In the genomic region with DNA sequence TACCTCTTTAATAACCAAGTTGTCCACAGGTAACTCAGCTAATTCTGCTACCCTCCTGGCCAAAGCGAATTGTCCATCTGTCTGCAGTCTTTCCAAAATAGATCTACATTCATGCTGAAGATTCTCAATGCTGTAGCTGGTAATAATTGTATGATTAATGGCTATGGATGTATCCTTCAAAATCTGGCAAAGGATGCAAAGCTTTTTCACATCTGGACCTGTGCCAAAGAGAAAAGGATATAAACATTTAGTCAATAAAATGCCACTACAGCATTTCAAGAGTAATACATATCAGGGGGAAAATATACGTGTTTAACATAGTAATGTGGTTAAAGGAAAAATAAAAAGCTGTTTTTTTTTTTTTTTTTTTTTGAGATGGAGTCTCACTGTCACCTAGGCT, we compare ENCODE assay signal across 37 cellular contexts.
"Had no signal": no experiment of that assay in that cellular context is flagged by ENCODE, and none has a peak within 500 bp of the region (broad histone marks: within the 10 kb centered on the region; RNA-seq: fewer than 3 reads in every experiment).

No MANE protein-coding gene starts in this region.

- H3K4me3 Mint-ChIP-seq: activated B cell treated with CpG ODN at 0.5 μM for 24 hours; activated CD4-positive, alpha-beta memory T cell treated with anti-CD3 and anti-CD28 coated beads for 36 hours; activated CD4-positive, alpha-beta T cell treated with anti-CD3 and anti-CD28 coated beads, Interleukin-2, amount 10 ng/mL, durations not matched to agents 24 days and 14 days; activated CD8-positive, alpha-beta T cell treated with anti-CD3 and anti-CD28 coated beads for 36 hours; activated naive CD4-positive, alpha-beta T cell treated with anti-CD3 and anti-CD28 coated beads for 36 hours; activated naive CD8-positive, alpha-beta T cell treated with anti-CD3 and anti-CD28 coated beads for 36 hours; activated T-cell treated with anti-CD3 and anti-CD28 coated beads, Interleukin-2, amount 50 U/mL, for 4 hours; activated T-cell treated with anti-CD3 and anti-CD28 coated beads, Interleukin-2, amount 50 U/mL, for 72 hours; activated T-helper 1 cell treated with anti-CD3 and anti-CD28 coated beads, Interleukin-12 subunit alpha, Interleukin-12 subunit beta, Interleukin-2, Interleukin-4 antibody, amounts not matched to agents 30 ng/mL and 10 ng/mL and 1 ng/mL, durations not matched to agents 14 hours and 24 hours and 36 hours; activated T-helper 17 cell treated with anti-CD3 and anti-CD28 coated beads, Interleukin-2, amount 50 U/mL, for 72 hours; T-helper 1 cell treated with Interleukin-12 subunit alpha and Interleukin-12 subunit beta and Interleukin-4 antibody, amounts not matched to agents 30 μg/mL and 1 μg/mL, for 36 hours; T-helper 2 cell treated with Interferon-gamma antibody and Interleukin-4, amounts not matched to agents 5 μg/mL and 100 μg/mL, for 36 hours had no signal

- H3K36me3 ChIP-seq: breast epithelium had no signal

- H3K4me1 Mint-ChIP-seq: activated T-helper 17 cell treated with anti-CD3 and anti-CD28 coated beads, Interleukin-2, amount 50 U/mL, for 72 hours had no signal

- ATAC-seq: activated CD8-positive, alpha-beta T cell treated with anti-CD3 and anti-CD28 coated beads for 36 hours; activated T-cell treated with anti-CD3 and anti-CD28 coated beads, Interleukin-2, amount 50 U/mL, for 4 hours; activated T-cell treated with anti-CD3 and anti-CD28 coated beads, Interleukin-2, amount 50 U/mL, for 72 hours; activated T-helper 17 cell treated with anti-CD3 and anti-CD28 coated beads, Interleukin-2, amount 50 U/mL, for 72 hours; body of pancreas had no signal

- H3K27ac Mint-ChIP-seq: activated B cell treated with CpG ODN at 0.5 μM for 24 hours; activated CD4-positive, alpha-beta memory T cell treated with anti-CD3 and anti-CD28 coated beads for 36 hours; activated CD4-positive, alpha-beta T cell treated with anti-CD3 and anti-CD28 coated beads, Interleukin-2, amount 10 ng/mL, durations not matched to agents 24 days and 14 days; activated CD8-positive, alpha-beta T cell treated with anti-CD3 and anti-CD28 coated beads for 36 hours; activated naive CD4-positive, alpha-beta T cell treated with anti-CD3 and anti-CD28 coated beads for 36 hours; activated naive CD8-positive, alpha-beta T cell treated with anti-CD3 and anti-CD28 coated beads for 36 hours; activated T-cell treated with anti-CD3 and anti-CD28 coated beads, Interleukin-2, amount 50 U/mL, for 72 hours; activated T-helper 1 cell treated with anti-CD3 and anti-CD28 coated beads, Interleukin-12 subunit alpha, Interleukin-12 subunit beta, Interleukin-2, Interleukin-4 antibody, amounts not matched to agents 30 ng/mL and 10 ng/mL and 1 ng/mL, durations not matched to agents 14 hours and 24 hours and 36 hours; activated T-helper 17 cell treated with anti-CD3 and anti-CD28 coated beads, Interleukin-2, amount 50 U/mL, for 72 hours; T-helper 1 cell treated with Interleukin-12 subunit alpha and Interleukin-12 subunit beta and Interleukin-4 antibody, amounts not matched to agents 30 μg/mL and 1 μg/mL, for 36 hours; T-helper 2 cell treated with Interferon-gamma antibody and Interleukin-4, amounts not matched to agents 5 μg/mL and 100 μg/mL, for 36 hours had no signal

- H3K27me3 ChIP-seq: adrenal gland, body of pancreas, brain microvascular endothelial cell, breast epithelium had no signal

- H3K4me1 ChIP-seq: adrenal gland, body of pancreas, breast epithelium had no signal

- H3K9me3 Mint-ChIP-seq: activated B cell treated with CpG ODN at 0.5 μM for 24 hours; activated CD4-positive, alpha-beta memory T cell treated with anti-CD3 and anti-CD28 coated beads for 36 hours; activated CD4-positive, alpha-beta T cell treated with anti-CD3 and anti-CD28 coated beads, Interleukin-2, amount 10 ng/mL, durations not matched to agents 24 days and 14 days; activated CD8-positive, alpha-beta T cell treated with anti-CD3 and anti-CD28 coated beads for 36 hours; activated naive CD4-positive, alpha-beta T cell treated with anti-CD3 and anti-CD28 coated beads for 36 hours; activated naive CD8-positive, alpha-beta T cell treated with anti-CD3 and anti-CD28 coated beads for 36 hours; activated T-cell treated with anti-CD3 and anti-CD28 coated beads, Interleukin-2, amount 50 U/mL, for 4 hours; activated T-cell treated with anti-CD3 and anti-CD28 coated beads, Interleukin-2, amount 50 U/mL, for 72 hours; activated T-helper 1 cell treated with anti-CD3 and anti-CD28 coated beads, Interleukin-12 subunit alpha, Interleukin-12 subunit beta, Interleukin-2, Interleukin-4 antibody, amounts not matched to agents 30 ng/mL and 10 ng/mL and 1 ng/mL, durations not matched to agents 14 hours and 24 hours and 36 hours; activated T-helper 17 cell treated with anti-CD3 and anti-CD28 coated beads, Interleukin-2, amount 50 U/mL, for 72 hours; T-helper 1 cell treated with Interleukin-12 subunit alpha and Interleukin-12 subunit beta and Interleukin-4 antibody, amounts not matched to agents 30 μg/mL and 1 μg/mL, for 36 hours; T-helper 2 cell treated with Interferon-gamma antibody and Interleukin-4, amounts not matched to agents 5 μg/mL and 100 μg/mL, for 36 hours had no signal

- H3K27me3 Mint-ChIP-seq: activated B cell treated with CpG ODN at 0.5 μM for 24 hours; activated CD4-positive, alpha-beta memory T cell treated with anti-CD3 and anti-CD28 coated beads for 36 hours; activated CD4-positive, alpha-beta T cell treated with anti-CD3 and anti-CD28 coated beads, Interleukin-2, amount 10 ng/mL, durations not matched to agents 24 days and 14 days; activated CD8-positive, alpha-beta T cell treated with anti-CD3 and anti-CD28 coated beads for 36 hours; activated naive CD8-positive, alpha-beta T cell treated with anti-CD3 and anti-CD28 coated beads for 36 hours; activated T-helper 17 cell treated with anti-CD3 and anti-CD28 coated beads, Interleukin-2, amount 50 U/mL, for 72 hours had no signal

- DNase-seq: activated B cell treated with CpG ODN at 0.5 μM for 24 hours; activated CD4-positive, alpha-beta memory T cell treated with anti-CD3 and anti-CD28 coated beads for 36 hours; activated CD4-positive, alpha-beta T cell treated with anti-CD3 and anti-CD28 coated beads for 4 hours; activated CD4-positive, alpha-beta T cell treated with anti-CD3 and anti-CD28 coated beads, Interleukin-2, amount 10 ng/mL, durations not matched to agents 24 days and 14 days; activated CD4-positive, alpha-beta T cell treated with anti-CD3 and anti-CD28 coated beads, Interleukin-2, amount 50 U/mL, for 1 hour; activated CD4-positive, alpha-beta T cell treated with anti-CD3 and anti-CD28 coated beads, Interleukin-2, amount 50 U/mL, for 4 hours; activated CD4-positive, CD25-positive, alpha-beta regulatory T cell treated with anti-CD3 and anti-CD28 coated beads, Interleukin-2, amount 50 U/mL, for 72 hours; activated CD8-positive, alpha-beta memory T cell treated with anti-CD3 and anti-CD28 coated beads, Interleukin-2, amount 50 U/mL, for 4 hours; activated CD8-positive, alpha-beta T cell treated with anti-CD3 and anti-CD28 coated beads for 36 hours; activated effector memory CD4-positive, alpha-beta T cell treated with anti-CD3 and anti-CD28 coated beads, Interleukin-2, amount 50 U/mL, for 16 hours; activated gamma-delta T cell treated with Interleukin-2 at 50 U/mL for 16 hours; activated naive CD4-positive, alpha-beta T cell; activated naive CD4-positive, alpha-beta T cell treated with anti-CD3 and anti-CD28 coated beads for 36 hours; activated naive CD4-positive, alpha-beta T cell treated with anti-CD3 and anti-CD28 coated beads, Interleukin-2, amount 50 U/mL, for 16 hours; activated naive CD8-positive, alpha-beta T cell treated with anti-CD3 and anti-CD28 coated beads for 36 hours; activated T-cell treated with anti-CD3 and anti-CD28 coated beads for 4 hours; activated T-cell treated with anti-CD3 and anti-CD28 coated beads, Interleukin-2, amount 50 U/mL, for 1 hour; activated T-cell treated with anti-CD3 and anti-CD28 coated beads, Interleukin-2, amount 50 U/mL, for 4 hours; activated T-cell treated with anti-CD3 and anti-CD28 coated beads, Interleukin-2, amount 50 U/mL, for 72 hours; adrenal gland; amniotic stem cell; aorta; body of pancreas; brain microvascular endothelial cell; central memory CD4-positive, alpha-beta T cell; cerebellar nuclear complex; T-helper 1 cell; T-helper 2 cell; T-helper 9 cell had no signal

- H3K4me3 ChIP-seq: adrenal gland, body of pancreas, breast epithelium had no signal

- H3K9me3 ChIP-seq: adrenal gland, body of pancreas, breast epithelium had no signal

- H3K27ac ChIP-seq: adrenal gland, body of pancreas, brain microvascular endothelial cell, breast epithelium, VCaP had no signal

- FAIRE-seq: astrocyte, TTC549 had no signal
